ENCODE assay signal across 12 cellular contexts in genomic region chr2:106165064-106165463, GRCh38. TPM values are rescaled to one million over a fixed set of nuclear protein-coding genes. Genes with fewer than 3 reads are reported as not detected.
DNase-seq lines count a peak whose midpoint lies in the region; ATAC-seq lines count a peak whose summit lies in the region.
"Had no signal": no experiment of that assay in that cellular context is flagged by ENCODE, and none has a peak within 500 bp of the region (broad histone marks: within the 10 kb centered on the region; RNA-seq: fewer than 3 reads in every experiment).

No MANE protein-coding gene starts in this region.

- no peak overlapping the region for H3K4me2 ChIP-seq in trophoblast cell (ENCODE audit: low read length)

- no peak overlapping the region for H2AK5ac ChIP-seq in trophoblast cell (ENCODE audit: low read length)

- no peak overlapping the region for H2AFZ ChIP-seq in trophoblast cell (ENCODE audit: insufficient read depth, low read length, poor library complexity)

- H4K12ac ChIP-seq in trophoblast cell (ENCODE audit: low read depth, low read length) = no peak overlapping the region

- peak overlapping the region; percentile 45 to 60 for H3K27ac Mint-ChIP-seq in effector memory CD8-positive, alpha-beta T cell

- peak overlapping the region; percentile 47 for H2BK12ac ChIP-seq in trophoblast cell (ENCODE audit: low read length)

- no peak overlapping the region for H3K9ac ChIP-seq in trophoblast cell (ENCODE audit: low read length)

- no peaks in the 10 kb centered on the region for H3K27me3 ChIP-seq in trophoblast cell (ENCODE audit: insufficient read depth, low read length)

- no peak overlapping the region for H2BK5ac ChIP-seq in trophoblast cell (ENCODE audit: low read depth, low read length, poor library complexity)

- H3K4me1 Mint-ChIP-seq in effector memory CD8-positive, alpha-beta T cell (ENCODE audit: low read depth in 2 of 2) = peaks cover 26 to 40% of the 10 kb centered on the region in 2 donors

- no peak overlapping the region for H3K14ac ChIP-seq in trophoblast cell (ENCODE audit: low read length)

- peaks cover 1% of the 10 kb centered on the region for H3K9me3 ChIP-seq in trophoblast cell (ENCODE audit: insufficient read depth, low read depth, low read length)
- H3K9me3 ChIP-seq: thoracic aorta had no signal

- no peak overlapping the region for H4K8ac ChIP-seq in trophoblast cell (ENCODE audit: low read depth, low read length)

- peaks cover 10% of the 10 kb centered on the region for H3K36me3 Mint-ChIP-seq in effector memory CD8-positive, alpha-beta T cell (ENCODE audit: insufficient read depth)

- H3K4ac ChIP-seq in trophoblast cell (ENCODE audit: low read depth, low read length) = no peak overlapping the region

- no peaks in the 10 kb centered on the region for H3K9me3 Mint-ChIP-seq in effector memory CD8-positive, alpha-beta T cell

- WGBS in trophoblast cell (ENCODE audit: extremely low coverage, insufficient coverage, insufficient read length) = no CpG with 5 or more reads among the region's 3 CpGs

- no peak for ATAC-seq in effector memory CD8-positive, alpha-beta T cell (replicated peaks)

- no peaks in the 10 kb centered on the region for H3K27me3 Mint-ChIP-seq in effector memory CD8-positive, alpha-beta T cell

- peak; percentile 28 for DNase-seq in activated CD4-positive, alpha-beta T cell treated with anti-CD3 and anti-CD28 coated beads for 48 hours
- no peak for DNase-seq in activated CD4-positive, alpha-beta T cell treated with anti-CD3 and anti-CD28 coated beads, Interleukin-2, amount 50 U/mL, for 1 hour
- DNase-seq in Jurkat, Clone E6-1 (ENCODE audit: low read depth, low spot score) = peak; percentile 75
- DNase-seq in effector memory CD8-positive, alpha-beta T cell = no peak
- DNase-seq in trophoblast cell = peak; percentile 29 to 55
- DNase-seq in DMS153 (lab: John Stamatoyannopoulos, UW) = no peak
- DNase-seq in NCI-H187 (lab: John Stamatoyannopoulos, UW) = no peak
- DNase-seq in head of caudate nucleus = no peak
- DNase-seq: NCI-H446, posterior cingulate gyrus had no signal

- no peaks in the 10 kb centered on the region for H3K79me2 ChIP-seq in trophoblast cell (ENCODE audit: control insufficient read depth, insufficient read depth, low read length, poor library complexity)

- intact Hi-C loops in head of caudate nucleus (cut with DNase I) = no loop called here

- H3K36me3 ChIP-seq in trophoblast cell (ENCODE audit: control insufficient read depth in 1 of 2, insufficient read depth in 2 of 2, low read length in 2 of 2) = peaks cover 0 to under 1% of the 10 kb centered on the region in 2 experiments
- H3K36me3 ChIP-seq: thoracic aorta had no signal

- no peak overlapping the region for H3K4me3 Mint-ChIP-seq in effector memory CD8-positive, alpha-beta T cell

- no peak overlapping the region for H3K4me3 ChIP-seq in Jurkat, Clone E6-1 (ENCODE audit: low read length)
- H3K4me3 ChIP-seq in trophoblast cell (ENCODE audit: low read depth, low read length) = no peak overlapping the region
- H3K4me3 ChIP-seq: thoracic aorta had no signal

- peaks cover 4% of the 10 kb centered on the region for H3K79me1 ChIP-seq in trophoblast cell (ENCODE audit: low read length)

- no peak overlapping the region for H3K18ac ChIP-seq in trophoblast cell (ENCODE audit: low read length)

- no peak overlapping the region for H2BK120ac ChIP-seq in trophoblast cell (ENCODE audit: insufficient read depth, low read length, poor library complexity)

- H4K91ac ChIP-seq in trophoblast cell (ENCODE audit: low read depth, low read length) = no peak overlapping the region

- peaks cover 11 to 18% of the 10 kb centered on the region in 2 experiments for H3K4me1 ChIP-seq in trophoblast cell (ENCODE audit: control insufficient read depth in 1 of 2, insufficient read depth in 2 of 2, low read length in 2 of 2)

- H3K27ac ChIP-seq in trophoblast cell (ENCODE audit: low read depth, low read length) = no peak overlapping the region
- H3K27ac ChIP-seq: thoracic aorta, VCaP had no signal

- no peak overlapping the region for H3K23ac ChIP-seq in trophoblast cell (ENCODE audit: low read length)

RNA-seq across cellular contexts. Expression of gene UXS1, which starts 29.0 kb away (rescaled TPM):
- 29.1 TPM for polyA plus RNA-seq in Jurkat, Clone E6-1 (2012; ENCODE audit: insufficient read depth, insufficient read length)
- polyA plus RNA-seq in trophoblast cell (2013) = 49.0 and 50.2 TPM in 2 replicates

Comparison
In these comparisons a context has a peak if more than half of its experiments do, and no peak if none do; other contexts are left out.
1. DNase-seq: peak in activated CD4-positive, alpha-beta T cell treated with anti-CD3 and anti-CD28 coated beads for 48 hours (single experiment), Jurkat, Clone E6-1 (single experiment) and trophoblast cell (2 of 2); none in activated CD4-positive, alpha-beta T cell treated with anti-CD3 and anti-CD28 coated beads, Interleukin-2, amount 50 U/mL, for 1 hour (single experiment), effector memory CD8-positive, alpha-beta T cell (0 of 3), DMS153 (single experiment), NCI-H187 (0 of 2) and head of caudate nucleus (0 of 42).